9 cellular contexts compared by ENCODE assay signal in genomic region chr19:41192574-41193419, GRCh38. TPM values are rescaled to one million over a fixed set of nuclear protein-coding genes. Genes with fewer than 3 reads are reported as not detected.
DNase-seq lines count a peak whose midpoint lies in the region; ATAC-seq and TF ChIP-seq lines count a peak whose summit lies in the region.
"Had no signal": no experiment of that assay in that cellular context is flagged by ENCODE, and none has a peak within 500 bp of the region (broad histone marks: within the 10 kb centered on the region; RNA-seq: fewer than 3 reads in every experiment).

TSS of gene CYP2S1 (plus strand) at chr19:41193219. CDS start at chr19:41193265, 46 bp downstream.

- H3K27me3 Mint-ChIP-seq in activated naive CD4-positive, alpha-beta T cell treated with anti-CD3 and anti-CD28 coated beads, Interleukin-2, amount 10 ng/mL, durations not matched to agents 7 days and 5 days, result peaks cover 69% of the 10 kb centered on the region
- peaks cover 33% of the 10 kb centered on the region for H3K27me3 Mint-ChIP-seq in activated naive CD8-positive, alpha-beta T cell treated with anti-CD3 and anti-CD28 coated beads, Interleukin-2, amount 10 ng/mL, durations not matched to agents 7 days and 5 days

- peaks cover 45% of the 10 kb centered on the region for H3K27me3 ChIP-seq in suprapubic skin

- no peaks in the 10 kb centered on the region for H3K36me3 ChIP-seq in suprapubic skin

- no peak for TF ChIP-seq EP300 in suprapubic skin (IDR thresholded peaks at IDR 0.05)

- H3K27ac ChIP-seq in suprapubic skin, result no peak within 1 kb of the TSS

- CTCF ChIA-PET in activated naive CD4-positive, alpha-beta T cell treated with anti-CD3 and anti-CD28 coated beads, Interleukin-2, amount 10 ng/mL, durations not matched to agents 7 days and 5 days (lab: Charles Lee), result interaction anchor here (1.2 to 1.6 kb wide), 3 partner anchors 12 to 116 kb away, joined by 3 to 7 read pairs (median 3); no protein-coding TSS in a partner anchor

- TF ChIP-seq POLR2A in suprapubic skin (IDR thresholded peaks at IDR 0.05), result no peak

- POLR2A ChIA-PET in activated naive CD8-positive, alpha-beta T cell treated with anti-CD3 and anti-CD28 coated beads, Interleukin-2, amount 10 ng/mL, durations not matched to agents 7 days and 5 days (lab: Charles Lee), result interaction anchor here (0.5 to 1.2 kb wide), 3 partner anchors 56 to 71 kb away, joined by 3 to 5 read pairs (median 4); partner anchors contain the start of gene HNRNPUL1

- H3K4me1 Mint-ChIP-seq in activated naive CD4-positive, alpha-beta T cell treated with anti-CD3 and anti-CD28 coated beads, Interleukin-2, amount 10 ng/mL, durations not matched to agents 7 days and 5 days, result peaks cover 23% of the 10 kb centered on the region
- peaks cover 13% of the 10 kb centered on the region for H3K4me1 Mint-ChIP-seq in activated naive CD8-positive, alpha-beta T cell treated with anti-CD3 and anti-CD28 coated beads, Interleukin-2, amount 10 ng/mL, durations not matched to agents 7 days and 5 days

- no peaks in the 10 kb centered on the region for H3K36me3 Mint-ChIP-seq in activated naive CD4-positive, alpha-beta T cell treated with anti-CD3 and anti-CD28 coated beads, Interleukin-2, amount 10 ng/mL, durations not matched to agents 7 days and 5 days
- H3K36me3 Mint-ChIP-seq in activated naive CD8-positive, alpha-beta T cell treated with anti-CD3 and anti-CD28 coated beads, Interleukin-2, amount 10 ng/mL, durations not matched to agents 7 days and 5 days, result no peaks in the 10 kb centered on the region

- no peak within 1 kb of the TSS for H3K27ac Mint-ChIP-seq in activated naive CD4-positive, alpha-beta T cell treated with anti-CD3 and anti-CD28 coated beads, Interleukin-2, amount 10 ng/mL, durations not matched to agents 7 days and 5 days
- H3K27ac Mint-ChIP-seq in activated naive CD8-positive, alpha-beta T cell treated with anti-CD3 and anti-CD28 coated beads, Interleukin-2, amount 10 ng/mL, durations not matched to agents 7 days and 5 days, result peak within 1 kb of the TSS; percentile 25

- ATAC-seq in activated naive CD8-positive, alpha-beta T cell treated with anti-CD3 and anti-CD28 coated beads, Interleukin-2, amount 10 ng/mL, durations not matched to agents 7 days and 5 days (ENCODE audit: low read depth), result peak; percentile 72

- no peaks in the 10 kb centered on the region for H3K9me3 Mint-ChIP-seq in activated naive CD4-positive, alpha-beta T cell treated with anti-CD3 and anti-CD28 coated beads, Interleukin-2, amount 10 ng/mL, durations not matched to agents 7 days and 5 days
- H3K9me3 Mint-ChIP-seq in activated naive CD8-positive, alpha-beta T cell treated with anti-CD3 and anti-CD28 coated beads, Interleukin-2, amount 10 ng/mL, durations not matched to agents 7 days and 5 days, result no peaks in the 10 kb centered on the region

- 2% methylated on average over 25 of the region's 57 CpGs for WGBS in suprapubic skin

- no peak for TF ChIP-seq CTCF in suprapubic skin (IDR thresholded peaks at IDR 0.05)

- peak within 1 kb of the TSS; percentile 64 for H3K4me3 Mint-ChIP-seq in activated naive CD4-positive, alpha-beta T cell treated with anti-CD3 and anti-CD28 coated beads, Interleukin-2, amount 10 ng/mL, durations not matched to agents 7 days and 5 days
- H3K4me3 Mint-ChIP-seq in activated naive CD8-positive, alpha-beta T cell treated with anti-CD3 and anti-CD28 coated beads, Interleukin-2, amount 10 ng/mL, durations not matched to agents 7 days and 5 days, result peak within 1 kb of the TSS; percentile 66

- H3K9me3 ChIP-seq in suprapubic skin, result no peaks in the 10 kb centered on the region

- peaks cover 16% of the 10 kb centered on the region for H3K4me1 ChIP-seq in suprapubic skin

- H3K4me3 ChIP-seq in suprapubic skin, result peak within 1 kb of the TSS; percentile 47

- DNase-seq in activated naive CD4-positive, alpha-beta T cell treated with anti-CD3 and anti-CD28 coated beads, Interleukin-2, amount 10 ng/mL, durations not matched to agents 7 days and 5 days, result peak; percentile 55
- DNase-seq in activated naive CD4-positive, alpha-beta T cell (lab: John Stamatoyannopoulos, UW), result no peak
- peak; percentile 61 for DNase-seq in activated naive CD8-positive, alpha-beta T cell treated with anti-CD3 and anti-CD28 coated beads, Interleukin-2, amount 10 ng/mL, durations not matched to agents 7 days and 5 days
- DNase-seq in islet precursor cell (peak; percentile 88), suprapubic skin (ENCODE audit: low spot score in 2 of 2) (no peak), NCI-H345 (lab: John Stamatoyannopoulos, UW) (no peak), cortex of kidney (lab: John Stamatoyannopoulos, UW) (no peak), GM19240 (ENCODE audit: insufficient read length, low spot score) (no peak)

RNA-seq across cellular contexts. Expression of gene CYP2S1, which starts in this region (rescaled TPM):
- 1 to 10 TPM; 1.1 to 1.2 TPM for total RNA-seq in activated naive CD8-positive, alpha-beta T cell treated with anti-CD3 and anti-CD28 coated beads, Interleukin-2, amount 10 ng/mL, durations not matched to agents 7 days and 5 days
- 1 to 10 TPM; 1.8 to 6.5 (median 2.5) TPM for total RNA-seq in suprapubic skin
- total RNA-seq: activated CD8-positive, alpha-beta memory T cell treated with anti-CD3 and anti-CD28 coated beads for 36 hours had no signal

Comparison
In these comparisons a context has a peak if more than half of its experiments do, and no peak if none do; other contexts are left out.
1. DNase-seq: peak in activated naive CD4-positive, alpha-beta T cell treated with anti-CD3 and anti-CD28 coated beads, Interleukin-2, amount 10 ng/mL, durations not matched to agents 7 days and 5 days (single experiment), activated naive CD8-positive, alpha-beta T cell treated with anti-CD3 and anti-CD28 coated beads, Interleukin-2, amount 10 ng/mL, durations not matched to agents 7 days and 5 days (single experiment) and islet precursor cell (single experiment); none in activated naive CD4-positive, alpha-beta T cell (0 of 4), suprapubic skin (0 of 2), NCI-H345 (single experiment), cortex of kidney (single experiment) and GM19240 (single experiment).